Comparison of ENCODE assay signal across 21 cellular contexts in genomic region chr5:39109616-39110015, GRCh38. TPM values are rescaled to one million over a fixed set of nuclear protein-coding genes. Genes with fewer than 3 reads are reported as not detected.
A peak's percentile ranks its signal among the peaks of the same experiment; 100 is the strongest.
DNase-seq lines count a peak whose midpoint lies in the region; ATAC-seq, FAIRE-seq and TF ChIP-seq lines count a peak whose summit lies in the region.
"Had no signal": no experiment of that assay in that cellular context is flagged by ENCODE, and none has a peak within 500 bp of the region (broad histone marks: within the 10 kb centered on the region; RNA-seq: fewer than 3 reads in every experiment).

No MANE protein-coding gene starts in this region.

- peaks cover 3% of the 10 kb centered on the region for H3K36me3 Mint-ChIP-seq in T-helper 17 cell (ENCODE audit: low read depth)
- H3K36me3 Mint-ChIP-seq: stimulated activated memory B cell treated with anti-CD40 and anti-IgM and Interleukin-4, amounts not matched to agents 10 μg/mL and 1 μg/mL and 100 μg/mL, for 72 hours had no signal

- intact Hi-C loops in vagina (cut with DNase I) = no loop called here

- TF ChIP-seq POLR2A in GM12891 (IDR thresholded peaks at IDR 0.05; ENCODE audit: low read depth, low read length) (no peak), vagina (IDR thresholded peaks at IDR 0.05) (no peak)

- H3K9me3 ChIP-seq in T-helper 17 cell (ENCODE audit: control insufficient read depth, low read length, poor library complexity, severe bottlenecking) (no peaks in the 10 kb centered on the region), vagina (no peaks in the 10 kb centered on the region)
- H3K9me3 ChIP-seq: heart left ventricle, left ventricle myocardium inferior, prostate gland had no signal

- no peak overlapping the region for H3K4me3 ChIP-seq in vagina
- H3K4me3 ChIP-seq: heart left ventricle, left ventricle myocardium inferior, prostate gland had no signal

- no peaks in the 10 kb centered on the region for H3K27me3 ChIP-seq in vagina
- H3K27me3 ChIP-seq: heart left ventricle had no signal

- H3K27me3 Mint-ChIP-seq in T-helper 17 cell = no peaks in the 10 kb centered on the region
- H3K27me3 Mint-ChIP-seq: stimulated activated memory B cell treated with anti-CD40 and anti-IgM and Interleukin-4, amounts not matched to agents 10 μg/mL and 1 μg/mL and 100 μg/mL, for 72 hours had no signal

- H3K4me3 Mint-ChIP-seq in T-helper 17 cell = no peak overlapping the region
- H3K4me3 Mint-ChIP-seq: stimulated activated memory B cell treated with anti-CD40 and anti-IgM and Interleukin-4, amounts not matched to agents 10 μg/mL and 1 μg/mL and 100 μg/mL, for 72 hours had no signal

- DNase-seq in GM12891 (ENCODE audit: insufficient read length, low spot score) (no peak), T-helper 17 cell (no peak), globus pallidus (ENCODE audit: low spot score) (peak; percentile 85), putamen (ENCODE audit: low spot score) (peak; percentile 75), vagina (ENCODE audit: extremely low spot score in 2 of 2) (no peak), NCI-H1694 treated with DMSO at 0.1 percent for 48 hours (lab: John Stamatoyannopoulos, UW) (no peak)
- DNase-seq: activated CD4-positive, alpha-beta T cell treated with anti-CD3 and anti-CD28 coated beads for 4 hours; COR-L47; dermis blood vessel endothelial cell; DMS79 treated with DMSO at 0.1 percent for 48 hours; heart left ventricle; left ventricle myocardium inferior; NCI-H1048; NCI-H2081 treated with DMSO at 0.1 percent for 48 hours; SHP77 treated with DMSO at 0.1 percent for 48 hours; stimulated activated CD4-positive, alpha-beta T cell treated with anti-CD3 and anti-CD28 coated beads, Interleukin-2, amount 100 ng/mL, for 24 hours; T-helper 1 cell had no signal

- H3K4me1 ChIP-seq in vagina = no peaks in the 10 kb centered on the region
- H3K4me1 ChIP-seq: heart left ventricle, left ventricle myocardium inferior, prostate gland had no signal

- no peaks in the 10 kb centered on the region for H3K36me3 ChIP-seq in vagina
- H3K36me3 ChIP-seq: left ventricle myocardium inferior, prostate gland had no signal

- peak overlapping the region; percentile 27 for H3K27ac Mint-ChIP-seq in T-helper 17 cell
- H3K27ac Mint-ChIP-seq: activated T-helper 2 cell treated with anti-CD3 and anti-CD28 coated beads, Interferon-gamma antibody, Interleukin-2, Interleukin-4, amounts not matched to agents 10 μg/mL and 5 μg/mL and 100 μg/mL, durations not matched to agents 14 hours and 24 hours and 36 hours; stimulated activated memory B cell treated with anti-CD40 and anti-IgM and Interleukin-4, amounts not matched to agents 10 μg/mL and 1 μg/mL and 100 μg/mL, for 72 hours had no signal

- no peak overlapping the region for H3K27ac ChIP-seq in vagina
- H3K27ac ChIP-seq: heart left ventricle, left ventricle myocardium inferior, prostate gland had no signal

- H3K4me1 Mint-ChIP-seq in T-helper 17 cell = peaks cover 4% of the 10 kb centered on the region
- H3K4me1 Mint-ChIP-seq: stimulated activated memory B cell treated with anti-CD40 and anti-IgM and Interleukin-4, amounts not matched to agents 10 μg/mL and 1 μg/mL and 100 μg/mL, for 72 hours had no signal

- ATAC-seq in T-helper 17 cell = no peak
- ATAC-seq in HG03135 (IDR thresholded peaks at IDR 0.05; ENCODE audit: unreplicated experiment) = no peak
- ATAC-seq: heart left ventricle; stimulated activated memory B cell treated with anti-CD40 and anti-IgM and Interleukin-4, amounts not matched to agents 10 μg/mL and 1 μg/mL and 100 μg/mL, for 72 hours had no signal

- FAIRE-seq in GM12891 (lab: Jason Lieb, UNC) = peak; percentile 20

- TF ChIP-seq CTCF in vagina (IDR thresholded peaks at IDR 0.05) = no peak

TF ChIP-seq in GM12891, 5 proteins besides CTCF, POLR2A, EP300 and RAD21:
- TF ChIP-seq TAF1 (IDR thresholded peaks at IDR 0.05; ENCODE audit: low read depth, low read length) = no peak
TF ChIP-seq in GM12891: peak in this region for 0.

RNA-seq across cellular contexts. Expression of gene RICTOR, which starts 35.4 kb away (rescaled TPM):
- 3.6 TPM for polyA plus RNA-seq in GM12891 (2012; ENCODE audit: low read depth, missing spikeins)
- 10 to 100 TPM; 84.8 to 88.8 TPM for total RNA-seq in T-helper 17 cell
- 39.3 TPM for total RNA-seq in vagina

Comparison
In these comparisons a context has a peak if more than half of its experiments do, and no peak if none do; other contexts are left out.
1. DNase-seq: peak in globus pallidus (single experiment) and putamen (single experiment); none in GM12891 (single experiment), T-helper 17 cell (0 of 3), vagina (0 of 2) and NCI-H1694 treated with DMSO at 0.1 percent for 48 hours (single experiment).